22 cellular contexts compared by ENCODE assay signal in the genomic region with DNA sequence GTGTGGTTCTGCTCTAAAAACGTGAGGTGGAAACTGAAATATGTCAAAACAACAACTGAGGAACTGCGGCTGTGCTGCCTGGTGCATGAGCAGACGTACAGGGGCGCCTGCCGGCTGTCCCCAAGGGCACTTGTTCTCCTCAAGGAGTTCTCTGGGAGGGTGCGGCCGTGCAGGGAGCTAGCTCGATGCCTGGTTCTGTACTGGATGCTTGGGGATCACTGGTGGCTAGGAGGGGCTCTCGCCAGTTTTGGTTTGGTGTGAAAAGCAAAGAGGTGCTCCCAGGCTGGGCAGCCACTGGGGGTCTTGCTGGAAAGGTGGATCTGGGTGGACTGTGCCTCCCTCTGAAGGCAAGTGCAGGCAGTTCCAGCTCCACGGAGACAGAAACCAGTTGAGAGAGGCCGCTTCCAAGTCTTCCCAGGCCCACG.
"Had no signal": no experiment of that assay in that cellular context is flagged by ENCODE, and none has a peak within 500 bp of the region (broad histone marks: within the 10 kb centered on the region; RNA-seq: fewer than 3 reads in every experiment).

No MANE protein-coding gene starts in this region.

- H3K27ac ChIP-seq: body of pancreas, heart right ventricle, suprapubic skin had no signal

- H3K4me1 Mint-ChIP-seq: central memory CD8-positive, alpha-beta T cell had no signal

- H3K4me3 ChIP-seq: body of pancreas, heart right ventricle, smooth muscle cell, suprapubic skin had no signal

- DNase-seq: activated CD4-positive, alpha-beta T cell treated with anti-CD3 and anti-CD28 coated beads for 1 hour; activated CD4-positive, alpha-beta T cell treated with anti-CD3 and anti-CD28 coated beads, Interleukin-2, amount 50 U/mL, for 4 hours; activated gamma-delta T cell treated with Interleukin-2 at 50 U/mL for 16 hours; activated naive CD8-positive, alpha-beta T cell treated with anti-CD3 and anti-CD28 coated beads for 36 hours; amygdala; body of pancreas; cortex of kidney; effector CD4-positive, alpha-beta T cell; foreskin melanocyte; heart right ventricle; left colon; occipital lobe; stimulated activated naive CD8-positive, alpha-beta T cell treated with anti-CD3 and anti-CD28 coated beads, Interleukin-15, Interleukin-2, amounts not matched to agents 100 U/mL and 50 U/mL, for 24 hours; T-helper 1 cell had no signal

- H3K4me2 ChIP-seq: smooth muscle cell had no signal

- H3K27me3 ChIP-seq: body of pancreas, heart right ventricle, suprapubic skin had no signal

- H3K27ac Mint-ChIP-seq: activated naive CD8-positive, alpha-beta T cell treated with anti-CD3 and anti-CD28 coated beads for 36 hours; memory B cell had no signal

- H3K27me3 Mint-ChIP-seq: activated naive CD8-positive, alpha-beta T cell treated with anti-CD3 and anti-CD28 coated beads for 36 hours; central memory CD8-positive, alpha-beta T cell; memory B cell; type B pancreatic cell had no signal

- H3K9me3 Mint-ChIP-seq: activated naive CD8-positive, alpha-beta T cell treated with anti-CD3 and anti-CD28 coated beads for 36 hours; central memory CD8-positive, alpha-beta T cell; memory B cell; nephron; type B pancreatic cell had no signal

- H3K4me3 Mint-ChIP-seq: activated naive CD8-positive, alpha-beta T cell treated with anti-CD3 and anti-CD28 coated beads for 36 hours; central memory CD8-positive, alpha-beta T cell; memory B cell had no signal

- ATAC-seq: body of pancreas; heart right ventricle; left colon; right cardiac atrium; SK-N-SH treated with all-trans-retinoic acid at 6 μM for 48 hours; stimulated activated naive CD8-positive, alpha-beta T cell treated with anti-CD3 and anti-CD28 coated beads, Interleukin-15, Interleukin-2, amounts not matched to agents 100 U/mL and 50 U/mL, for 24 hours had no signal

- H3K9me3 ChIP-seq: body of pancreas, heart right ventricle, suprapubic skin had no signal
